1 cellular context compared by ENCODE assay signal in genomic region chr16:29995330-29995910, GRCh38.
A peak's percentile ranks its signal among the peaks of the same experiment; 100 is the strongest.
TF ChIP-seq lines count a peak whose summit lies in the region.

A gene with protein sequence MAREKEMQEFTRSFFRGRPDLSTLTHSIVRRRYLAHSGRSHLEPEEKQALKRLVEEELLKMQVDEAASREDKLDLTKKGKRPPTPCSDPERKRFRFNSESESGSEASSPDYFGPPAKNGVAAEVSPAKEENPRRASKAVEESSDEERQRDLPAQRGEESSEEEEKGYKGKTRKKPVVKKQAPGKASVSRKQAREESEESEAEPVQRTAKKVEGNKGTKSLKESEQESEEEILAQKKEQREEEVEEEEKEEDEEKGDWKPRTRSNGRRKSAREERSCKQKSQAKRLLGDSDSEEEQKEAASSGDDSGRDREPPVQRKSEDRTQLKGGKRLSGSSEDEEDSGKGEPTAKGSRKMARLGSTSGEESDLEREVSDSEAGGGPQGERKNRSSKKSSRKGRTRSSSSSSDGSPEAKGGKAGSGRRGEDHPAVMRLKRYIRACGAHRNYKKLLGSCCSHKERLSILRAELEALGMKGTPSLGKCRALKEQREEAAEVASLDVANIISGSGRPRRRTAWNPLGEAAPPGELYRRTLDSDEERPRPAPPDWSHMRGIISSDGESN (minus strand): TSS chr16:29995617. CDS start chr16:29995605, 12 bp downstream.

TF ChIP-seq in HepG2, 621 proteins besides CTCF, POLR2A, EP300 and RAD21 (continued from another document and continues in another):
- TF ChIP-seq ZSCAN25 (CRISPR knock-in tag; IDR thresholded peaks at IDR 0.05) (no peak; the same call in 1 of the 2 replicates), ZNF878 (CRISPR knock-in tag; IDR thresholded peaks at IDR 0.05) (no peak; the same call in 1 of the 2 replicates), NR0B2 (CRISPR knock-in tag; IDR thresholded peaks at IDR 0.05) (peak; percentile 84; the same call in 1 of the 2 replicates), KDM1A (CRISPR knock-in tag; IDR thresholded peaks at IDR 0.05) (no peak), ZFP41 (CRISPR knock-in tag; IDR thresholded peaks at IDR 0.05; ENCODE audit: borderline replicate concordance) (no peak; the same call in 1 of the 2 replicates), FOXJ3 (CRISPR knock-in tag; IDR thresholded peaks at IDR 0.05; ENCODE audit: borderline replicate concordance) (peak; percentile 67), ZBTB1 (CRISPR knock-in tag; IDR thresholded peaks at IDR 0.05; ENCODE audit: borderline replicate concordance) (no peak), NFAT5 (CRISPR knock-in tag; IDR thresholded peaks at IDR 0.05) (peak; percentile 93; the same call in 1 of the 2 replicates), SAP130 (CRISPR knock-in tag; IDR thresholded peaks at IDR 0.05; ENCODE audit: low read depth) (peak; percentile 61), CENPT (CRISPR knock-in tag; IDR thresholded peaks at IDR 0.05; ENCODE audit: low read depth) (no peak), ARNTL (CRISPR knock-in tag; IDR thresholded peaks at IDR 0.05) (no peak), ZBTB7A (CRISPR knock-in tag; IDR thresholded peaks at IDR 0.05) (0 out of 2 replicates have a peak, but pooled peaks have one; percentile 25), MYC (CRISPR knock-in tag; IDR thresholded peaks at IDR 0.05; ENCODE audit: borderline replicate concordance) (peak; percentile 92), ZNF451 (CRISPR knock-in tag; IDR thresholded peaks at IDR 0.05) (no peak), ZNF780A (CRISPR knock-in tag; IDR thresholded peaks at IDR 0.05) (0 out of 2 replicates have a peak, but pooled peaks have one; percentile 40), HDAC1 (CRISPR knock-in tag; IDR thresholded peaks at IDR 0.05) (peak; percentile 24; the same call in 1 of the 2 replicates), ZNF124 (CRISPR knock-in tag; IDR thresholded peaks at IDR 0.05) (no peak), ZMYM2 (CRISPR knock-in tag; IDR thresholded peaks at IDR 0.05) (peak; percentile 82), ZNF776 (CRISPR knock-in tag; IDR thresholded peaks at IDR 0.05) (no peak; the same call in 1 of the 2 replicates), PREB (CRISPR knock-in tag; IDR thresholded peaks at IDR 0.05) (peak; percentile 86; the same call in 1 of the 2 replicates), RARG (CRISPR knock-in tag; IDR thresholded peaks at IDR 0.05; ENCODE audit: low read depth) (no peak), ZNF570 (CRISPR knock-in tag; IDR thresholded peaks at IDR 0.05; ENCODE audit: borderline replicate concordance) (no peak), ZNF629 (CRISPR knock-in tag; conservative IDR thresholded peaks at IDR 0.05) (peak; percentile 5; the same call in 1 of the 2 replicates), MAFG (CRISPR knock-in tag; IDR thresholded peaks at IDR 0.05) (no peak), NRL (CRISPR knock-in tag; IDR thresholded peaks at IDR 0.05; ENCODE audit: borderline replicate concordance) (no peak; the same call in 1 of the 2 replicates), ZNF24 (IDR thresholded peaks at IDR 0.05) (no peak), KDM6A (CRISPR knock-in tag; IDR thresholded peaks at IDR 0.05; ENCODE audit: low read depth) (no peak), ZNF354B (CRISPR knock-in tag; IDR thresholded peaks at IDR 0.05) (no peak), BRD4 (CRISPR knock-in tag; IDR thresholded peaks at IDR 0.05) (peak; percentile 67; the same call in 1 of the 2 replicates), GFI1 (CRISPR knock-in tag; IDR thresholded peaks at IDR 0.05; ENCODE audit: borderline replicate concordance) (0 out of 2 replicates have a peak, but pooled peaks have one; percentile 34), ZNF446 (CRISPR knock-in tag; IDR thresholded peaks at IDR 0.05) (peak; percentile 85; the same call in 1 of the 2 replicates), ISX (CRISPR knock-in tag; conservative IDR thresholded peaks at IDR 0.05) (peak; percentile 87; the same call in 1 of the 2 replicates)
- TF ChIP-seq, protein P1, sequence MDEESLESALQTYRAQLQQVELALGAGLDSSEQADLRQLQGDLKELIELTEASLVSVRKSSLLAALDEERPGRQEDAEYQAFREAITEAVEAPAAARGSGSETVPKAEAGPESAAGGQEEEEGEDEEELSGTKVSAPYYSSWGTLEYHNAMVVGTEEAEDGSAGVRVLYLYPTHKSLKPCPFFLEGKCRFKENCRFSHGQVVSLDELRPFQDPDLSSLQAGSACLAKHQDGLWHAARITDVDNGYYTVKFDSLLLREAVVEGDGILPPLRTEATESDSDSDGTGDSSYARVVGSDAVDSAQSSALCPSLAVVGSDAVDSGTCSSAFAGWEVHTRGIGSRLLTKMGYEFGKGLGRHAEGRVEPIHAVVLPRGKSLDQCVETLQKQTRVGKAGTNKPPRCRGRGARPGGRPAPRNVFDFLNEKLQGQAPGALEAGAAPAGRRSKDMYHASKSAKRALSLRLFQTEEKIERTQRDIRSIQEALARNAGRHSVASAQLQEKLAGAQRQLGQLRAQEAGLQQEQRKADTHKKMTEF (CRISPR knock-in tag; IDR thresholded peaks at IDR 0.05), result no peak
- TF ChIP-seq, protein P2, sequence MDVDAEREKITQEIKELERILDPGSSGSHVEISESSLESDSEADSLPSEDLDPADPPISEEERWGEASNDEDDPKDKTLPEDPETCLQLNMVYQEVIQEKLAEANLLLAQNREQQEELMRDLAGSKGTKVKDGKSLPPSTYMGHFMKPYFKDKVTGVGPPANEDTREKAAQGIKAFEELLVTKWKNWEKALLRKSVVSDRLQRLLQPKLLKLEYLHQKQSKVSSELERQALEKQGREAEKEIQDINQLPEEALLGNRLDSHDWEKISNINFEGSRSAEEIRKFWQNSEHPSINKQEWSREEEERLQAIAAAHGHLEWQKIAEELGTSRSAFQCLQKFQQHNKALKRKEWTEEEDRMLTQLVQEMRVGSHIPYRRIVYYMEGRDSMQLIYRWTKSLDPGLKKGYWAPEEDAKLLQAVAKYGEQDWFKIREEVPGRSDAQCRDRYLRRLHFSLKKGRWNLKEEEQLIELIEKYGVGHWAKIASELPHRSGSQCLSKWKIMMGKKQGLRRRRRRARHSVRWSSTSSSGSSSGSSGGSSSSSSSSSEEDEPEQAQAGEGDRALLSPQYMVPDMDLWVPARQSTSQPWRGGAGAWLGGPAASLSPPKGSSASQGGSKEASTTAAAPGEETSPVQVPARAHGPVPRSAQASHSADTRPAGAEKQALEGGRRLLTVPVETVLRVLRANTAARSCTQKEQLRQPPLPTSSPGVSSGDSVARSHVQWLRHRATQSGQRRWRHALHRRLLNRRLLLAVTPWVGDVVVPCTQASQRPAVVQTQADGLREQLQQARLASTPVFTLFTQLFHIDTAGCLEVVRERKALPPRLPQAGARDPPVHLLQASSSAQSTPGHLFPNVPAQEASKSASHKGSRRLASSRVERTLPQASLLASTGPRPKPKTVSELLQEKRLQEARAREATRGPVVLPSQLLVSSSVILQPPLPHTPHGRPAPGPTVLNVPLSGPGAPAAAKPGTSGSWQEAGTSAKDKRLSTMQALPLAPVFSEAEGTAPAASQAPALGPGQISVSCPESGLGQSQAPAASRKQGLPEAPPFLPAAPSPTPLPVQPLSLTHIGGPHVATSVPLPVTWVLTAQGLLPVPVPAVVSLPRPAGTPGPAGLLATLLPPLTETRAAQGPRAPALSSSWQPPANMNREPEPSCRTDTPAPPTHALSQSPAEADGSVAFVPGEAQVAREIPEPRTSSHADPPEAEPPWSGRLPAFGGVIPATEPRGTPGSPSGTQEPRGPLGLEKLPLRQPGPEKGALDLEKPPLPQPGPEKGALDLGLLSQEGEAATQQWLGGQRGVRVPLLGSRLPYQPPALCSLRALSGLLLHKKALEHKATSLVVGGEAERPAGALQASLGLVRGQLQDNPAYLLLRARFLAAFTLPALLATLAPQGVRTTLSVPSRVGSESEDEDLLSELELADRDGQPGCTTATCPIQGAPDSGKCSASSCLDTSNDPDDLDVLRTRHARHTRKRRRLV (CRISPR knock-in tag; IDR thresholded peaks at IDR 0.05), result peak; percentile 24; the same call in 1 of the 2 replicates
- TF ChIP-seq, protein P3, sequence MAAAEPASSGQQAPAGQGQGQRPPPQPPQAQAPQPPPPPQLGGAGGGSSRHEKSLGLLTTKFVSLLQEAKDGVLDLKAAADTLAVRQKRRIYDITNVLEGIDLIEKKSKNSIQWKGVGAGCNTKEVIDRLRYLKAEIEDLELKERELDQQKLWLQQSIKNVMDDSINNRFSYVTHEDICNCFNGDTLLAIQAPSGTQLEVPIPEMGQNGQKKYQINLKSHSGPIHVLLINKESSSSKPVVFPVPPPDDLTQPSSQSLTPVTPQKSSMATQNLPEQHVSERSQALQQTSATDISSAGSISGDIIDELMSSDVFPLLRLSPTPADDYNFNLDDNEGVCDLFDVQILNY (CRISPR knock-in tag; conservative IDR thresholded peaks at IDR 0.05), result peak; percentile 53; the same call in 1 of the 2 replicates
- TF ChIP-seq, protein P4, sequence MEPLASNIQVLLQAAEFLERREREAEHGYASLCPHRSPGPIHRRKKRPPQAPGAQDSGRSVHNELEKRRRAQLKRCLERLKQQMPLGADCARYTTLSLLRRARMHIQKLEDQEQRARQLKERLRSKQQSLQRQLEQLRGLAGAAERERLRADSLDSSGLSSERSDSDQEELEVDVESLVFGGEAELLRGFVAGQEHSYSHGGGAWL (CRISPR knock-in tag; IDR thresholded peaks at IDR 0.05), result no peak; the same call in 1 of the 2 replicates
- TF ChIP-seq, protein P5, sequence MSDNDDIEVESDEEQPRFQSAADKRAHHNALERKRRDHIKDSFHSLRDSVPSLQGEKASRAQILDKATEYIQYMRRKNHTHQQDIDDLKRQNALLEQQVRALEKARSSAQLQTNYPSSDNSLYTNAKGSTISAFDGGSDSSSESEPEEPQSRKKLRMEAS (IDR thresholded peaks at IDR 0.05), result peak; percentile 98
- TF ChIP-seq, protein P6, sequence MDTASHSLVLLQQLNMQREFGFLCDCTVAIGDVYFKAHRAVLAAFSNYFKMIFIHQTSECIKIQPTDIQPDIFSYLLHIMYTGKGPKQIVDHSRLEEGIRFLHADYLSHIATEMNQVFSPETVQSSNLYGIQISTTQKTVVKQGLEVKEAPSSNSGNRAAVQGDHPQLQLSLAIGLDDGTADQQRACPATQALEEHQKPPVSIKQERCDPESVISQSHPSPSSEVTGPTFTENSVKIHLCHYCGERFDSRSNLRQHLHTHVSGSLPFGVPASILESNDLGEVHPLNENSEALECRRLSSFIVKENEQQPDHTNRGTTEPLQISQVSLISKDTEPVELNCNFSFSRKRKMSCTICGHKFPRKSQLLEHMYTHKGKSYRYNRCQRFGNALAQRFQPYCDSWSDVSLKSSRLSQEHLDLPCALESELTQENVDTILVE (CRISPR knock-in tag; IDR thresholded peaks at IDR 0.05), result no peak
